In the genomic region with DNA sequence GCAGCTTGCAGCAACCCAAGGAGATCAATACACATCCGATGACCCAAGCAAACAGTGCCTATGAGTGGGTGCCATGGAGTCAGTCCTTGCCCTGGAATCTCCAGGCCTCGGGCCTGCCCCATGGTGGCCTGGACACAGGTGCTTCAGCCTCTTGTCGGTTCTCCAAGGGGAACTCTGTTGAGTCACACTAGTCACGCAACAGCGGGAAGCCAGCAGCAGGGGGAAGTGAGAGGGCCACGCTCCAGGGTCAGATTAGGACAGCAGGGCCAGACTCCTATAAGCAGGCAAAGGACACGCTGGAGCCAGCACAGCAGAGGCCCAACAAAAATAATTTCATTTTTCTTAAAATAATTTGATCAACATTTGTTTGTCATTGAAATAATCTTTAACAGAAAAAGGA, we compare ENCODE assay signal across 9 cellular contexts. TPM values are rescaled to one million over a fixed set of nuclear protein-coding genes. Genes with fewer than 3 reads are reported as not detected.
DNase-seq lines count a peak whose midpoint lies in the region; ATAC-seq, FAIRE-seq and TF ChIP-seq lines count a peak whose summit lies in the region.
"Had no signal": no experiment of that assay in that cellular context is flagged by ENCODE, and none has a peak within 500 bp of the region (broad histone marks: within the 10 kb centered on the region; RNA-seq: fewer than 3 reads in every experiment).

No MANE protein-coding gene starts in this region.

- no peaks in the 10 kb centered on the region for H3K27me3 ChIP-seq in HepG2 (ENCODE audit: control insufficient read depth in 1 of 2, insufficient read depth in 2 of 2, low read length in 2 of 2)

- no peaks in the 10 kb centered on the region for H3K36me3 ChIP-seq in HepG2 (replicated peaks in 1 of 2; ENCODE audit: control insufficient read depth in 1 of 2, insufficient read depth in 2 of 2, low read length in 2 of 2)

- intact Hi-C loops in HepG2 (cut with micrococcal nuclease; ENCODE audit: unreplicated experiment): no loop called here

- DNase-seq in WTC11 (ENCODE audit: low spot score): no peak
- DNase-seq in HepG2 (ENCODE audit: low spot score): peak; percentile 78
- no peak for DNase-seq in OCI-M2 (lab: John Stamatoyannopoulos, UW; ENCODE audit: unreplicated experiment)
- DNase-seq in T-helper 9 cell: no peak
- no peak for DNase-seq in AG08396 (ENCODE audit: low spot score)

- H3K9me3 ChIP-seq in HepG2 (ENCODE audit: low read length): no peaks in the 10 kb centered on the region

- H3K4me2 ChIP-seq in HepG2 (ENCODE audit: low read depth, low read length): peak overlapping the region; percentile 68

- peak overlapping the region in 2 of 3 experiments; percentile 6 to 49; a peak in 2 of 6 replicates for H3K4me3 ChIP-seq in HepG2 (replicated peaks in 1 of 3; ENCODE audit: insufficient read depth in 1 of 3, low read depth in 2 of 3, low read length in 3 of 3)

- no peaks in the 10 kb centered on the region for H4K20me1 ChIP-seq in HepG2 (ENCODE audit: insufficient read depth, low read length)

- peak overlapping the region; percentile 83 for H2AFZ ChIP-seq in HepG2 (ENCODE audit: low read length)

- 0 out of 2 replicates have a peak, but pooled peaks cover 4% of the 10 kb centered on the region for H3K9me3 Mint-ChIP-seq in WTC11
- H3K9me3 Mint-ChIP-seq: T-cell had no signal

- ATAC-seq in GM18909 (IDR thresholded peaks at IDR 0.05; ENCODE audit: poor library complexity, unreplicated experiment) (peak; percentile 57), HG03196 (IDR thresholded peaks at IDR 0.05; ENCODE audit: unreplicated experiment) (peak; percentile 63), WTC11 (peak; percentile 15; the same call in 1 of the 2 replicates), HepG2 (peak; percentile 84), GM18873 (IDR thresholded peaks at IDR 0.05; ENCODE audit: low FRiP score, unreplicated experiment) (no peak)
- ATAC-seq: T-cell had no signal

- POLR2A ChIA-PET in WTC11 (lab: Charles Lee) (interaction anchor here (1.0 kb wide), 1 partner anchor 10 kb away, joined by 3 read pairs; no protein-coding TSS in a partner anchor), HepG2 (lab: Yijun Ruan, JAX) (interaction anchor here (1.5 kb wide), 1 partner anchor 132 kb away, joined by 4 read pairs; no protein-coding TSS in a partner anchor)

- CTCF ChIA-PET in WTC11 (lab: Charles Lee) (interaction anchor here (0.9 to 1.3 kb wide), 2 partner anchors 10 to 129 kb away, joined by 3 to 9 read pairs; no protein-coding TSS in a partner anchor), HepG2 (lab: Yijun Ruan, JAX; ENCODE audit: low intra/inter-chr PET ratio, low total read pairs) (no interaction called here)

- WGBS in HepG2 (ENCODE audit: low lambda C conversion rate): 6% methylated on average over 5 of the region's 7 CpGs

- H3K36me3 Mint-ChIP-seq in WTC11: no peaks in the 10 kb centered on the region
- H3K36me3 Mint-ChIP-seq: T-cell had no signal

- H3K4me3 Mint-ChIP-seq in WTC11: no peak overlapping the region
- H3K4me3 Mint-ChIP-seq: T-cell had no signal

- no peaks in the 10 kb centered on the region for H3K79me2 ChIP-seq in HepG2 (ENCODE audit: insufficient read depth, low read length)

- TF ChIP-seq POLR2A in HepG2 (IDR thresholded peaks at IDR 0.05; ENCODE audit: insufficient read depth in 1 of 2, low read depth in 2 of 2, low read length in 2 of 2): no peak

- H3K4me1 Mint-ChIP-seq in WTC11: peaks cover 20% of the 10 kb centered on the region

- FAIRE-seq in HepG2 (lab: Jason Lieb, UNC): no peak

- peaks cover 40% of the 10 kb centered on the region for H3K4me1 ChIP-seq in HepG2 (ENCODE audit: insufficient read depth, low read length)

- no peak overlapping the region for H3K27ac Mint-ChIP-seq in WTC11
- H3K27ac Mint-ChIP-seq: T-cell had no signal

- H3K27me3 Mint-ChIP-seq in WTC11 (ENCODE audit: low read depth): no peaks in the 10 kb centered on the region
- H3K27me3 Mint-ChIP-seq: T-cell had no signal

- H3K27ac ChIP-seq in HepG2 (ENCODE audit: extremely low read length, insufficient read depth, low read length): peak overlapping the region; percentile 7

- H3K9ac ChIP-seq in HepG2 (ENCODE audit: insufficient read depth, low read depth, low read length): peak overlapping the region; percentile 28; the same call in 1 of the 2 replicates

- TF ChIP-seq CTCF in WTC11 (IDR thresholded peaks at IDR 0.05) (no peak), HepG2 (CRISPR knock-in tag; IDR thresholded peaks at IDR 0.05) (peak; percentile 21; the same call in 1 of the 2 replicates)

- no TSS peak for BruUV-seq in HepG2 (replicated peaks; lab: Mats Ljungman, UMichigan)

- in situ Hi-C loops in HepG2 (cut with HindIII; ENCODE audit: extremely low pct_ligation_motif_present, low pct_unique_long_range_greater_than_20kb): no loop called here

- TF ChIP-seq RAD21 in HepG2 (CRISPR knock-in tag; IDR thresholded peaks at IDR 0.05): 0 out of 2 replicates have a peak, but pooled peaks have one; percentile 13

- TF ChIP-seq EP300 in HepG2 (IDR thresholded peaks at IDR 0.05; ENCODE audit: low read depth in 2 of 2, low read length in 2 of 2) (no peak), HepG2 (CRISPR knock-in tag; IDR thresholded peaks at IDR 0.05; ENCODE audit: borderline replicate concordance) (no peak)

TF ChIP-seq in WTC11, 78 proteins besides CTCF, POLR2A, EP300 and RAD21:
- TF ChIP-seq TCF7 (CRISPR knock-in tag; IDR thresholded peaks at IDR 0.05; ENCODE audit: low read depth) (no peak), ZNF423 (CRISPR knock-in tag; IDR thresholded peaks at IDR 0.05) (0 out of 2 replicates have a peak, but pooled peaks have one; percentile 2), GABPB1 (CRISPR knock-in tag; IDR thresholded peaks at IDR 0.05) (0 out of 2 replicates have a peak, but pooled peaks have one; percentile 38)

TF ChIP-seq in HepG2, 621 proteins besides CTCF, POLR2A, EP300 and RAD21 (continues in another document):
- peak; percentile 61; the same call in 1 of the 2 replicates for TF ChIP-seq ZNF501 (CRISPR knock-in tag; IDR thresholded peaks at IDR 0.05)
- peak; percentile 21; the same call in 1 of the 2 replicates for TF ChIP-seq ZNF331 (CRISPR knock-in tag; IDR thresholded peaks at IDR 0.05)

RNA-seq across cellular contexts. Expression of a gene that starts 16.6 kb away (rescaled TPM):
- total RNA-seq in WTC11 (2021) (34.5 to 37.5 TPM (median 34.9 TPM) in 3 replicates), HepG2 (2016; rRNA removed; fragmentation: Illumina TruSeq; extraction: Trizol) (12.8 and 14.5 TPM in 2 replicates)
- total RNA-seq in HepG2 (2016; cell fraction: cytosol; rRNA removed; fragmentation: Illumina TruSeq; extraction: Trizol; ENCODE audit: low read depth): 5.3 and 5.6 TPM in 2 replicates
- 10.9 and 12.6 TPM in 2 replicates for total RNA-seq in HepG2 (2016; cell fraction: insoluble cytoplasmic fraction; rRNA removed; fragmentation: Illumina TruSeq; extraction: Trizol)
- total RNA-seq in HepG2 (2016; cell fraction: membrane; rRNA removed; fragmentation: Illumina TruSeq; extraction: Trizol): 4.9 and 6.6 TPM in 2 replicates
- total RNA-seq in HepG2 (2016; cell fraction: nucleus; rRNA removed; fragmentation: Illumina TruSeq; extraction: Trizol): 17.4 and 18.3 TPM in 2 replicates
- polyA plus RNA-seq in HepG2 (2011; rRNA removed): 7.0 and 9.1 TPM in 2 replicates
- polyA plus RNA-seq in HepG2 (2011; cell fraction: cytosol; rRNA removed): 5.7 and 7.4 TPM in 2 replicates
- polyA plus RNA-seq in HepG2 (2011; cell fraction: nucleus; rRNA removed): 11.9 and 14.3 TPM in 2 replicates
- 5.8 and 6.7 TPM in 2 replicates for polyA plus RNA-seq in HepG2 (2012)
- polyA plus RNA-seq in HepG2 (2016; cell fraction: cytosol; fragmentation: Illumina TruSeq; extraction: Trizol; ENCODE audit: low read depth): 1.2 and 1.3 TPM in 2 replicates
- polyA plus RNA-seq in HepG2 (2016; cell fraction: insoluble cytoplasmic fraction; fragmentation: Illumina TruSeq; extraction: Trizol; ENCODE audit: low read depth): 8.7 and 10.7 TPM in 2 replicates
- polyA plus RNA-seq in HepG2 (2016; cell fraction: membrane; fragmentation: Illumina TruSeq; extraction: Trizol; ENCODE audit: low read depth): 1.9 and 3.0 TPM in 2 replicates
- polyA plus RNA-seq in HepG2 (2016; cell fraction: nucleus; fragmentation: Illumina TruSeq; extraction: Trizol; ENCODE audit: insufficient read depth, low read depth): 10.3 and 16.0 TPM in 2 replicates
- 27.1 and 32.1 TPM in 2 replicates for polyA minus RNA-seq in HepG2 (2011; rRNA and poly(A)+ RNA removed; ENCODE audit: low replicate concordance)
- 5.9 and 7.2 TPM in 2 replicates for polyA minus RNA-seq in HepG2 (2011; cell fraction: cytosol; rRNA and poly(A)+ RNA removed)
- polyA minus RNA-seq in HepG2 (2011; cell fraction: nucleus; rRNA and poly(A)+ RNA removed): 29.2 and 35.8 TPM in 2 replicates

RNA-seq across cellular contexts. Expression of a gene that starts 57.0 kb away (rescaled TPM):
- total RNA-seq in WTC11 (2021) (not detected in 3 replicates), HepG2 (2016; rRNA removed; fragmentation: Illumina TruSeq; extraction: Trizol) (not detected in 2 replicates)
- not detected in 2 replicates for total RNA-seq in HepG2 (2016; cell fraction: cytosol; rRNA removed; fragmentation: Illumina TruSeq; extraction: Trizol; ENCODE audit: low read depth)
- not detected in 2 replicates for total RNA-seq in HepG2 (2016; cell fraction: insoluble cytoplasmic fraction; rRNA removed; fragmentation: Illumina TruSeq; extraction: Trizol)
- total RNA-seq in HepG2 (2016; cell fraction: membrane; rRNA removed; fragmentation: Illumina TruSeq; extraction: Trizol): not detected in 2 replicates
- not detected in 2 replicates for total RNA-seq in HepG2 (2016; cell fraction: nucleus; rRNA removed; fragmentation: Illumina TruSeq; extraction: Trizol)
- 0.03 and 0.08 TPM in 2 replicates for polyA plus RNA-seq in HepG2 (2011; rRNA removed)
- not detected in 2 replicates for polyA plus RNA-seq in HepG2 (2011; cell fraction: cytosol; rRNA removed)
- polyA plus RNA-seq in HepG2 (2011; cell fraction: nucleus; rRNA removed): not detected in 2 replicates
- polyA plus RNA-seq in HepG2 (2012): not detected in 2 replicates
- not detected in 2 replicates for polyA plus RNA-seq in HepG2 (2016; cell fraction: cytosol; fragmentation: Illumina TruSeq; extraction: Trizol; ENCODE audit: low read depth)
- polyA plus RNA-seq in HepG2 (2016; cell fraction: insoluble cytoplasmic fraction; fragmentation: Illumina TruSeq; extraction: Trizol; ENCODE audit: low read depth): not detected in 2 replicates
- polyA plus RNA-seq in HepG2 (2016; cell fraction: membrane; fragmentation: Illumina TruSeq; extraction: Trizol; ENCODE audit: low read depth): not detected in 2 replicates
- polyA plus RNA-seq in HepG2 (2016; cell fraction: nucleus; fragmentation: Illumina TruSeq; extraction: Trizol; ENCODE audit: insufficient read depth, low read depth): not detected in 2 replicates
- not detected in 2 replicates for polyA minus RNA-seq in HepG2 (2011; rRNA and poly(A)+ RNA removed; ENCODE audit: low replicate concordance)
- polyA minus RNA-seq in HepG2 (2011; cell fraction: cytosol; rRNA and poly(A)+ RNA removed): not detected in 2 replicates
- polyA minus RNA-seq in HepG2 (2011; cell fraction: nucleus; rRNA and poly(A)+ RNA removed): not detected in 2 replicates
